21 cellular contexts compared by ENCODE assay signal in genomic region chr2:23682481-23682880, GRCh38.
DNase-seq lines count a peak whose midpoint lies in the region; ATAC-seq, FAIRE-seq and TF ChIP-seq lines count a peak whose summit lies in the region.
"Had no signal": no experiment of that assay in that cellular context is flagged by ENCODE, and none has a peak within 500 bp of the region (broad histone marks: within the 10 kb centered on the region; RNA-seq: fewer than 3 reads in every experiment).

No MANE protein-coding gene starts in this region.

- H3K23ac ChIP-seq in IMR-90 (ENCODE audit: low read depth, low read length): no peak overlapping the region
- no peak overlapping the region for H3K23ac ChIP-seq in H1 (ENCODE audit: insufficient read length)

- no peak for ATAC-seq in HepG2
- no peak for ATAC-seq in right lobe of liver
- no peak for ATAC-seq in IMR-90 (ENCODE audit: low read depth)
- ATAC-seq in HG03159 (IDR thresholded peaks at IDR 0.05; ENCODE audit: unreplicated experiment): no peak
- ATAC-seq: A549; CD8-positive, alpha-beta T cell had no signal

- dilution Hi-C loops in IMR-90 (cut with HindIII; ENCODE audit: low sequenced_read_pairs, unreplicated experiment): no loop called here

- H3K23me2 ChIP-seq in H1 (ENCODE audit: low read depth, low read length): no peaks in the 10 kb centered on the region

- TF ChIP-seq EP300 in HepG2 (IDR thresholded peaks at IDR 0.05; ENCODE audit: low read depth in 2 of 2, low read length in 2 of 2) (no peak), HepG2 (CRISPR knock-in tag; IDR thresholded peaks at IDR 0.05; ENCODE audit: borderline replicate concordance) (no peak), H1 (IDR thresholded peaks at IDR 0.05; ENCODE audit: borderline replicate concordance in 1 of 2, low read depth in 2 of 2, low read length in 2 of 2) (no peak)

- DNase-seq in HepG2 (ENCODE audit: low spot score): no peak
- DNase-seq in right lobe of liver: no peak
- DNase-seq in IMR-90: no peak
- no peak for DNase-seq in H1 (ENCODE audit: low read depth in 1 of 2, low spot score in 2 of 2)
- no peak for DNase-seq in globus pallidus (ENCODE audit: low spot score)
- DNase-seq in cerebellar cortex (ENCODE audit: low spot score): no peak
- DNase-seq: AML-193; Calu3; CD8-positive, alpha-beta T cell; DMS79 treated with DMSO at 0.1 percent for 48 hours; EL; GM23248; HCEC 1CT; HFFc6 had no signal

- no peaks in the 10 kb centered on the region for H3K9me1 ChIP-seq in IMR-90 (ENCODE audit: insufficient read depth, low read length)

- H3K79me1 ChIP-seq in IMR-90 (ENCODE audit: low read depth in 1 of 2, low read length in 2 of 2): no peaks in the 10 kb centered on the region
- H3K79me1 ChIP-seq in H1 (ENCODE audit: low read depth, low read length): no peaks in the 10 kb centered on the region

- H2AK9ac ChIP-seq in IMR-90 (replicated peaks; ENCODE audit: low read depth, low read length, poor library complexity): peak overlapping the region; percentile 58

- H3K56ac ChIP-seq in IMR-90 (ENCODE audit: extremely low read depth, insufficient read depth, low read length) (no peak overlapping the region), H1 (replicated peaks; ENCODE audit: insufficient read length, low read depth, low read length) (no peak overlapping the region)

- H3K4me1 ChIP-seq in HepG2 (ENCODE audit: insufficient read depth, low read length) (0 out of 2 replicates have a peak, but pooled peaks cover 4% of the 10 kb centered on the region), right lobe of liver (no peaks in the 10 kb centered on the region), IMR-90 (ENCODE audit: control insufficient read depth, insufficient read depth, low read length) (no peaks in the 10 kb centered on the region), H1 (replicated peaks in 1 of 4; ENCODE audit: control insufficient read depth in 3 of 4, insufficient read depth in 4 of 4, low read length in 3 of 4) (peaks cover 0 to 12% (median 2%) of the 10 kb centered on the region in 4 experiments; a peak in 5 of 7 replicates)
- H3K4me1 ChIP-seq: A549 had no signal

- H4K8ac ChIP-seq in IMR-90 (ENCODE audit: low read depth in 2 of 2, low read length in 2 of 2) (no peak overlapping the region), H1 (ENCODE audit: extremely low read depth, insufficient read depth, low read length) (0 out of 2 replicates have a peak overlapping the region, but pooled peaks have one; percentile 6)

- H4K5ac ChIP-seq in IMR-90 (ENCODE audit: low read depth, low read length) (no peak overlapping the region), H1 (ENCODE audit: insufficient read length, low read depth, low read length) (no peak overlapping the region)

- H2BK15ac ChIP-seq in IMR-90 (ENCODE audit: low read depth, low read length): no peak overlapping the region
- H2BK15ac ChIP-seq in H1 (ENCODE audit: low read length): no peak overlapping the region

- TF ChIP-seq CTCF in HepG2 (CRISPR knock-in tag; IDR thresholded peaks at IDR 0.05): no peak
- TF ChIP-seq CTCF in right lobe of liver (IDR thresholded peaks at IDR 0.05): no peak
- no peak for TF ChIP-seq CTCF in IMR-90 (conservative IDR thresholded peaks at IDR 0.05; ENCODE audit: low read depth, low read length)
- TF ChIP-seq CTCF in H1 (IDR thresholded peaks at IDR 0.05; ENCODE audit: control extremely low read depth in 1 of 3, insufficient read depth in 1 of 3, low read depth in 1 of 3, low read length in 3 of 3): no peak

- H2BK5ac ChIP-seq in IMR-90 (ENCODE audit: low read depth, low read length, poor library complexity, severe bottlenecking) (no peak overlapping the region), H1 (ENCODE audit: low read depth, low read length) (no peak overlapping the region)

- intact Hi-C loops in HepG2 (cut with micrococcal nuclease; ENCODE audit: unreplicated experiment) (no loop called here), right lobe of liver (cut with DNase I) (no loop called here), IMR-90 (cut with micrococcal nuclease) (no loop called here)

- in situ Hi-C loops in HepG2 (cut with HindIII; ENCODE audit: extremely low pct_ligation_motif_present, low pct_unique_long_range_greater_than_20kb) (no loop called here), IMR-90 (cut with MboI; ENCODE audit: low sequenced_read_pairs) (no loop called here)

- no peak overlapping the region for H4K91ac ChIP-seq in IMR-90 (ENCODE audit: insufficient read depth, low read depth, low read length)
- H4K91ac ChIP-seq in H1 (replicated peaks; ENCODE audit: insufficient read length, low read length): no peak overlapping the region

- no peaks in the 10 kb centered on the region for H3K36me3 ChIP-seq in HepG2 (replicated peaks in 1 of 2; ENCODE audit: control insufficient read depth in 1 of 2, insufficient read depth in 2 of 2, low read length in 2 of 2)
- H3K36me3 ChIP-seq in right lobe of liver: no peaks in the 10 kb centered on the region
- peaks cover 18% of the 10 kb centered on the region for H3K36me3 ChIP-seq in IMR-90 (ENCODE audit: control insufficient read depth, insufficient read depth, low read length)
- H3K36me3 ChIP-seq in H1 (ENCODE audit: control insufficient read depth in 2 of 4, insufficient read depth in 4 of 4, low read length in 3 of 4): no peaks in the 10 kb centered on the region

- no peak overlapping the region for H3K18ac ChIP-seq in IMR-90 (ENCODE audit: low read depth, low read length)
- H3K18ac ChIP-seq in H1 (ENCODE audit: extremely low read depth, low read length): no peak overlapping the region; the same call in 1 of the 2 replicates

- H4K20me1 ChIP-seq in HepG2 (ENCODE audit: insufficient read depth, low read length): no peaks in the 10 kb centered on the region
- H4K20me1 ChIP-seq in IMR-90 (ENCODE audit: insufficient read depth, low read length): peaks cover 4% of the 10 kb centered on the region
- H4K20me1 ChIP-seq in H1 (replicated peaks in 1 of 2; ENCODE audit: control insufficient read depth in 1 of 2, insufficient read depth in 2 of 2, low read length in 2 of 2): no peaks in the 10 kb centered on the region

- FAIRE-seq in HepG2 (lab: Jason Lieb, UNC): no peak
- no peak for FAIRE-seq in H1 (lab: Jason Lieb, UNC)
- FAIRE-seq: A549, GM12892, GM18507, H54, HTR-8/SVneo had no signal

- no peaks in the 10 kb centered on the region for H3K79me2 ChIP-seq in HepG2 (ENCODE audit: insufficient read depth, low read length)
- H3K79me2 ChIP-seq in H1 (ENCODE audit: control insufficient read depth in 1 of 2, insufficient read depth in 2 of 2, low read length in 2 of 2): no peaks in the 10 kb centered on the region

- H3K9ac ChIP-seq in HepG2 (ENCODE audit: insufficient read depth, low read depth, low read length): no peak overlapping the region
- no peak overlapping the region for H3K9ac ChIP-seq in IMR-90 (ENCODE audit: low read depth, low read length)
- no peak overlapping the region for H3K9ac ChIP-seq in H1 (replicated peaks in 1 of 4; ENCODE audit: extremely low read depth in 1 of 4, low read depth in 3 of 4, low read length in 3 of 4)
- H3K9ac ChIP-seq: GM23248 had no signal

- H3K4me3 ChIP-seq in HepG2 (replicated peaks in 1 of 3; ENCODE audit: insufficient read depth in 1 of 3, low read depth in 2 of 3, low read length in 3 of 3) (no peak overlapping the region), right lobe of liver (no peak overlapping the region), IMR-90 (ENCODE audit: insufficient read depth, low read depth, low read length) (no peak overlapping the region), H1 (ENCODE audit: extremely low read depth in 1 of 4, insufficient read depth in 2 of 4, low read depth in 3 of 4, low read length in 4 of 4) (no peak overlapping the region)
- H3K4me3 ChIP-seq: A549, GM23248 had no signal

- H3K9me3 ChIP-seq in HepG2 (ENCODE audit: low read length) (0 out of 2 replicates have a peak, but pooled peaks cover 3% of the 10 kb centered on the region), right lobe of liver (no peaks in the 10 kb centered on the region), IMR-90 (ENCODE audit: control insufficient read depth, insufficient read depth, low read length) (peaks cover 8% of the 10 kb centered on the region), H1 (ENCODE audit: insufficient read depth in 2 of 2, low read depth in 1 of 2, low read length in 1 of 2) (no peaks in the 10 kb centered on the region)

- no peak overlapping the region for H2AFZ ChIP-seq in HepG2 (ENCODE audit: low read length)
- no peak overlapping the region for H2AFZ ChIP-seq in IMR-90 (replicated peaks; ENCODE audit: low read length, poor library complexity)
- no peak overlapping the region for H2AFZ ChIP-seq in H1 (ENCODE audit: low read length)
- H2AFZ ChIP-seq: GM23248 had no signal

- TF ChIP-seq POLR2A in HepG2 (IDR thresholded peaks at IDR 0.05; ENCODE audit: insufficient read depth in 1 of 2, low read depth in 2 of 2, low read length in 2 of 2) (no peak), right lobe of liver (IDR thresholded peaks at IDR 0.05) (no peak), IMR-90 (IDR thresholded peaks at IDR 0.05; ENCODE audit: low read depth, low read length) (no peak), H1 (IDR thresholded peaks at IDR 0.05; ENCODE audit: control extremely low read depth in 1 of 2, low read depth in 2 of 2, low read length in 2 of 2) (no peak)

- no peak overlapping the region for H3K14ac ChIP-seq in IMR-90 (replicated peaks; ENCODE audit: low read depth, low read length)
- H3K14ac ChIP-seq in H1 (ENCODE audit: insufficient read length): no peak overlapping the region

- H3K4ac ChIP-seq in IMR-90 (ENCODE audit: low read depth, low read length) (no peak overlapping the region), H1 (replicated peaks; ENCODE audit: insufficient read length, low read depth, low read length) (no peak overlapping the region)

- no peak overlapping the region for H3K27ac ChIP-seq in HepG2 (ENCODE audit: extremely low read length, insufficient read depth, low read length)
- no peak overlapping the region for H3K27ac ChIP-seq in right lobe of liver
- H3K27ac ChIP-seq in IMR-90 (ENCODE audit: insufficient read depth, low read length): no peak overlapping the region
- H3K27ac ChIP-seq in H1 (ENCODE audit: low read depth, low read length): no peak overlapping the region
- H3K27ac ChIP-seq: 22Rv1, A549, GM23248 had no signal

- H3K27me3 ChIP-seq in HepG2 (ENCODE audit: control insufficient read depth in 1 of 2, insufficient read depth in 2 of 2, low read length in 2 of 2) (peaks cover 3 to 7% of the 10 kb centered on the region in 2 experiments; a peak in 3 of 5 replicates), right lobe of liver (no peaks in the 10 kb centered on the region), IMR-90 (ENCODE audit: control insufficient read depth, insufficient read depth, low read length) (no peaks in the 10 kb centered on the region), H1 (replicated peaks in 1 of 4; ENCODE audit: control insufficient read depth in 3 of 4, extremely low read depth in 1 of 4, insufficient read depth in 3 of 4, low read length in 3 of 4) (no peaks in the 10 kb centered on the region)

- H2BK120ac ChIP-seq in IMR-90 (ENCODE audit: low read depth, low read length) (no peak overlapping the region), H1 (replicated peaks; ENCODE audit: low read depth, low read length) (no peak overlapping the region)

- POLR2A ChIA-PET in HepG2 (lab: Yijun Ruan, JAX) (no interaction called here), IMR-90 (lab: Charles Lee; ENCODE audit: unreplicated experiment) (no interaction called here), H1 (lab: Charles Lee; ENCODE audit: partially characterized antibody) (no interaction called here)

- no peak overlapping the region for H2AK5ac ChIP-seq in IMR-90 (ENCODE audit: low read depth, low read length)
- H2AK5ac ChIP-seq in H1 (ENCODE audit: low read depth, low read length): no peak overlapping the region

- WGBS in HepG2 (ENCODE audit: low lambda C conversion rate): 77% methylated on average over 11 of the region's 11 CpGs
- 100% methylated on average over 4 of the region's 11 CpGs for WGBS in right lobe of liver (ENCODE audit: insufficient coverage, low coverage, low lambda C conversion rate, missing lambda C conversion rate)
- 95% methylated on average over 7 of the region's 11 CpGs; no CpG with 5 or more reads in 1 of the 2 experiments for WGBS in IMR-90 (ENCODE audit: extremely low coverage in 2 of 2, insufficient read length in 1 of 2), 2 experiments
- WGBS in H1 (ENCODE audit: extremely low coverage in 1 of 2, insufficient coverage in 1 of 2, insufficient read length in 1 of 2, insufficient replicate concordance in 2 of 2, low coverage in 1 of 2, low lambda C conversion rate in 2 of 2, missing lambda C conversion rate in 1 of 2), 2 experiments: 97% methylated on average over 11 of the region's 11 CpGs; no CpG with 5 or more reads in 1 of the 2 experiments

- no TSS peak for BruUV-seq in HepG2 (replicated peaks; lab: Mats Ljungman, UMichigan)
- no TSS peak for BruUV-seq in IMR-90 (replicated peaks; lab: Mats Ljungman, UMichigan)

- H3K4me2 ChIP-seq in HepG2 (ENCODE audit: low read depth, low read length): no peak overlapping the region
- no peak overlapping the region for H3K4me2 ChIP-seq in IMR-90 (ENCODE audit: low read depth, low read length)
- H3K4me2 ChIP-seq in H1 (ENCODE audit: insufficient read depth in 1 of 2, low read depth in 2 of 2, low read length in 2 of 2): no peak overlapping the region
- H3K4me2 ChIP-seq: A549 had no signal

- H2BK20ac ChIP-seq in IMR-90 (ENCODE audit: low read depth, low read length): no peak overlapping the region
- H2BK20ac ChIP-seq in H1 (ENCODE audit: low read length): no peak overlapping the region

- CTCF ChIA-PET in HepG2 (lab: Yijun Ruan, JAX; ENCODE audit: low intra/inter-chr PET ratio, low total read pairs) (no interaction called here), IMR-90 (lab: Yijun Ruan, JAX) (no interaction called here), H1 (lab: Charles Lee; ENCODE audit: partially characterized antibody) (interaction anchor here (1.2 to 1.3 kb wide), 3 partner anchors 24 to 108 kb away, joined by 3 to 4 read pairs (median 4); no protein-coding TSS in a partner anchor)

- H2BK12ac ChIP-seq in H1 (ENCODE audit: low read depth, low read length): no peak overlapping the region

- TF ChIP-seq RAD21 in HepG2 (CRISPR knock-in tag; IDR thresholded peaks at IDR 0.05) (no peak), IMR-90 (IDR thresholded peaks at IDR 0.05; ENCODE audit: low read length) (no peak), H1 (IDR thresholded peaks at IDR 0.05 in 1 of 2, conservative IDR thresholded peaks at IDR 0.05 in 1 of 2; ENCODE audit: low read depth in 2 of 2, low read length in 2 of 2) (no peak)
